In genomic region chr6:158717341-158718328, GRCh38 we compare ENCODE assay signal across 12 cellular contexts.
DNase-seq lines count a peak whose midpoint lies in the region; ATAC-seq, FAIRE-seq and TF ChIP-seq lines count a peak whose summit lies in the region.
"Had no signal": no experiment of that assay in that cellular context is flagged by ENCODE, and none has a peak within 500 bp of the region (broad histone marks: within the 10 kb centered on the region; RNA-seq: fewer than 3 reads in every experiment).

No MANE protein-coding gene starts in this region.

- peak; percentile 30 for DNase-seq in NOMO-1 treated with DMSO at 0.1 percent for 48 hours (lab: John Stamatoyannopoulos, UW; ENCODE audit: unreplicated experiment)
- DNase-seq in NOMO-1 treated with dmso at 0.1 percent for 144 hours (lab: John Stamatoyannopoulos, UW; ENCODE audit: unreplicated experiment): no peak
- DNase-seq in neural progenitor cell (ENCODE audit: low spot score): no peak
- DNase-seq in coronary artery (ENCODE audit: low spot score): no peak
- DNase-seq in H54 (ENCODE audit: insufficient read length, low spot score): no peak
- DNase-seq in NCI-H187 (lab: John Stamatoyannopoulos, UW): no peak
- DNase-seq: 8988T had no signal

- no peak overlapping the region for H3K27ac Mint-ChIP-seq in neural progenitor cell

- H3K4me1 ChIP-seq in neural progenitor cell: peaks cover 6% of the 10 kb centered on the region
- H3K4me1 ChIP-seq: tibial artery had no signal

- H2AFZ ChIP-seq in neural progenitor cell (replicated peaks): peak overlapping the region; percentile 70

- no peak for TF ChIP-seq CTCF in neural progenitor cell (IDR thresholded peaks at IDR 0.05)
- no peak for TF ChIP-seq CTCF in coronary artery (IDR thresholded peaks at IDR 0.05)

- no peak overlapping the region for H3K4me2 ChIP-seq in neural progenitor cell

- H3K4me3 ChIP-seq in neural progenitor cell (no peak overlapping the region), coronary artery (no peak overlapping the region)
- H3K4me3 ChIP-seq: tibial artery had no signal

- H3K36me3 Mint-ChIP-seq in neural progenitor cell: no peaks in the 10 kb centered on the region

- no peaks in the 10 kb centered on the region for H4K20me1 ChIP-seq in neural progenitor cell (ENCODE audit: low read depth)

- no peak for TF ChIP-seq POLR2A in H54 (IDR thresholded peaks at IDR 0.05; ENCODE audit: low read depth, low read length)

- no peak for FAIRE-seq in H54 (lab: Jason Lieb, UNC)
- FAIRE-seq: TTC549 had no signal

- no peaks in the 10 kb centered on the region for H3K9me3 Mint-ChIP-seq in neural progenitor cell

- H3K9me3 ChIP-seq in KOPT-K1 (ENCODE audit: insufficient read depth, low read length, poor library complexity, severe bottlenecking) (no peaks in the 10 kb centered on the region), neural progenitor cell (ENCODE audit: low read depth) (no peaks in the 10 kb centered on the region)
- H3K9me3 ChIP-seq: neutrophil, tibial artery had no signal

- H3K4me1 Mint-ChIP-seq in neural progenitor cell: peaks cover 12% of the 10 kb centered on the region

- H3K27me3 Mint-ChIP-seq in neural progenitor cell (ENCODE audit: insufficient read depth, low read depth): peaks cover 2% of the 10 kb centered on the region

- H3K79me2 ChIP-seq in neural progenitor cell (ENCODE audit: low read depth): no peaks in the 10 kb centered on the region

- no peaks in the 10 kb centered on the region for H3K36me3 ChIP-seq in KOPT-K1 (ENCODE audit: insufficient read depth, low read length)
- no peaks in the 10 kb centered on the region for H3K36me3 ChIP-seq in neural progenitor cell
- H3K36me3 ChIP-seq: tibial artery had no signal

- H3K27me3 ChIP-seq in neural progenitor cell: no peaks in the 10 kb centered on the region
- H3K27me3 ChIP-seq: tibial artery had no signal

- peak overlapping the region; percentile 28 for H3K27ac ChIP-seq in KOPT-K1 (ENCODE audit: low read depth, low read length, poor library complexity, severe bottlenecking)
- H3K27ac ChIP-seq in neural progenitor cell: no peak overlapping the region
- H3K27ac ChIP-seq in coronary artery: no peak overlapping the region
- H3K27ac ChIP-seq: neutrophil, tibial artery had no signal

- H3F3A ChIP-seq in neural progenitor cell (ENCODE audit: low read depth): no peaks in the 10 kb centered on the region

- no peak overlapping the region for H3K9ac ChIP-seq in neural progenitor cell

- H3K4me3 Mint-ChIP-seq in neural progenitor cell: no peak overlapping the region

- peak; percentile 58 for ATAC-seq in GM21786 (IDR thresholded peaks at IDR 0.05; ENCODE audit: unreplicated experiment)
